In the genomic region with DNA sequence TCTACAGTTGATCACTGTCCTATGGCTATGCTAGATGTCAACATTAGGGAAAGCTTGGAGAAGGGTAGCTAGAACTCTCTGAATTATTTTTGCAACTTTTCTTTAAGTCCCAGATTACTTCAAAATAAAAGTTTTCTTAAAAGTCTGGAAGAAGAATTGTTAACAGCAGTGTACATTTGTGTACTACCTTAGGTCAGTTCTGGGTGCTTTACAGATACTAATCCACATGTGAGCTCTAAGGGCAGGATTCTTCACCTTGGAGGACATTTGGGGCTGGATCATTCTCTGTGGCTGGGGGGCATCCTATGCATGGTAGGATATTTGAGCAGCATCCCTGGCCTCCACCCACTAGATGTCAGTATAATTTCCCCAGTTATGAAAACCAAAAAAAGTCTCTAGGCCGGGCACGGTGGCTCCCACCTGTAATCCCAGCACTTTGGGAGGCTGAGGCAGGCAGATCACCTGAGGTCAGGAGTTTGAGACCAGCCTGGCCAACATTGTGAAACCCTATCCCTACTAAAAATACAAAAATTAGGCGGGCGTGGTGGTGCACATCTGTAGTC, we compare ENCODE assay signal across 10 cellular contexts. TPM values are rescaled to one million over a fixed set of nuclear protein-coding genes. Genes with fewer than 3 reads are reported as not detected.
DNase-seq lines count a peak whose midpoint lies in the region; ATAC-seq lines count a peak whose summit lies in the region.
"Had no signal": no experiment of that assay in that cellular context is flagged by ENCODE, and none has a peak within 500 bp of the region (broad histone marks: within the 10 kb centered on the region; RNA-seq: fewer than 3 reads in every experiment).

No MANE protein-coding gene starts in this region.

- H4K8ac ChIP-seq in mesendoderm (ENCODE audit: low read depth, low read length): no peak overlapping the region

- H3K4ac ChIP-seq in mesendoderm (ENCODE audit: low read depth, low read length): no peak overlapping the region

- no peak overlapping the region for H3K4me3 Mint-ChIP-seq in activated CD4-positive, alpha-beta T cell treated with anti-CD3 and anti-CD28 coated beads, Interleukin-2, amount 10 ng/mL, durations not matched to agents 24 days and 14 days
- H3K4me3 Mint-ChIP-seq in activated CD4-positive, alpha-beta memory T cell treated with anti-CD3 and anti-CD28 coated beads for 36 hours: no peak overlapping the region

- no peak overlapping the region for H3K23ac ChIP-seq in mesendoderm (ENCODE audit: low read length)

- no peak overlapping the region for H3K4me3 ChIP-seq in mesendoderm (ENCODE audit: low read length)
- H3K4me3 ChIP-seq in aorta (ENCODE audit: low read length in 2 of 2): no peak overlapping the region

- H3K27ac ChIP-seq in mesendoderm (ENCODE audit: low read depth, low read length) (no peak overlapping the region), aorta (ENCODE audit: low read depth in 1 of 2, low read length in 2 of 2) (no peak overlapping the region)

- H3K18ac ChIP-seq in mesendoderm (ENCODE audit: low read length): no peak overlapping the region

- H3K79me1 ChIP-seq in mesendoderm (ENCODE audit: low read length): no peaks in the 10 kb centered on the region

- H3K4me2 ChIP-seq in mesendoderm (ENCODE audit: low read length): no peak overlapping the region

- H3K4me1 ChIP-seq in mesendoderm (ENCODE audit: control insufficient read depth, low read depth, low read length) (no peaks in the 10 kb centered on the region), aorta (ENCODE audit: control insufficient read depth in 1 of 2, insufficient read depth in 2 of 2, low read length in 2 of 2) (no peaks in the 10 kb centered on the region)

- no peaks in the 10 kb centered on the region for H3K79me2 ChIP-seq in mesendoderm (ENCODE audit: control insufficient read depth, insufficient read depth, low read length)

- no CpG with 5 or more reads among the region's 4 CpGs for WGBS in mesendoderm (ENCODE audit: extremely low coverage, insufficient coverage, low lambda C conversion rate)
- whole genome bisulfite sequencing in aorta, 2 donors: 71 to 74% methylated on average over 4 of the region's 4 CpGs

- peak; percentile 75 for DNase-seq in activated CD4-positive, alpha-beta T cell treated with anti-CD3 and anti-CD28 coated beads, Interleukin-2, amount 10 ng/mL, durations not matched to agents 24 days and 14 days
- DNase-seq in activated CD4-positive, alpha-beta T cell treated with anti-CD3 and anti-CD28 coated beads for 4 hours: no peak
- peak; percentile 44 for DNase-seq in HuH-7 (ENCODE audit: low spot score)
- DNase-seq in activated CD4-positive, alpha-beta memory T cell treated with anti-CD3 and anti-CD28 coated beads for 36 hours: peak; percentile 57
- DNase-seq in mesendoderm: peak; percentile 47
- no peak for DNase-seq in AG08396 (ENCODE audit: low spot score)
- no peak for DNase-seq in aorta
- DNase-seq: DMS79 treated with DMSO at 0.1 percent for 48 hours had no signal

- H3K4me1 Mint-ChIP-seq in activated CD4-positive, alpha-beta T cell treated with anti-CD3 and anti-CD28 coated beads, Interleukin-2, amount 10 ng/mL, durations not matched to agents 24 days and 14 days: peaks cover 15% of the 10 kb centered on the region
- peaks cover 23% of the 10 kb centered on the region for H3K4me1 Mint-ChIP-seq in activated CD4-positive, alpha-beta memory T cell treated with anti-CD3 and anti-CD28 coated beads for 36 hours (ENCODE audit: low read depth)

- ATAC-seq in HG03439 (IDR thresholded peaks at IDR 0.05; ENCODE audit: unreplicated experiment): no peak
- no peak for ATAC-seq in aorta (ENCODE audit: low FRiP score)

- H3K9me3 Mint-ChIP-seq in activated CD4-positive, alpha-beta T cell treated with anti-CD3 and anti-CD28 coated beads, Interleukin-2, amount 10 ng/mL, durations not matched to agents 24 days and 14 days: no peaks in the 10 kb centered on the region
- no peaks in the 10 kb centered on the region for H3K9me3 Mint-ChIP-seq in activated CD4-positive, alpha-beta memory T cell treated with anti-CD3 and anti-CD28 coated beads for 36 hours

- H3K27me3 ChIP-seq in mesendoderm (ENCODE audit: insufficient read depth, low read length, poor library complexity) (no peaks in the 10 kb centered on the region), aorta (ENCODE audit: control insufficient read depth in 1 of 2, insufficient read depth in 2 of 2, low read length in 1 of 2) (no peaks in the 10 kb centered on the region)

- H3K9me3 ChIP-seq in aorta (ENCODE audit: control insufficient read depth, low read length): no peaks in the 10 kb centered on the region

- peaks cover 1% of the 10 kb centered on the region for H3K36me3 Mint-ChIP-seq in activated CD4-positive, alpha-beta T cell treated with anti-CD3 and anti-CD28 coated beads, Interleukin-2, amount 10 ng/mL, durations not matched to agents 24 days and 14 days (ENCODE audit: low read depth)
- peaks cover 3% of the 10 kb centered on the region for H3K36me3 Mint-ChIP-seq in activated CD4-positive, alpha-beta memory T cell treated with anti-CD3 and anti-CD28 coated beads for 36 hours

- H3K36me3 ChIP-seq in mesendoderm (ENCODE audit: control insufficient read depth, insufficient read depth, low read length): no peaks in the 10 kb centered on the region
- H3K36me3 ChIP-seq in aorta (ENCODE audit: control insufficient read depth in 1 of 2, insufficient read depth in 2 of 2, low read length in 1 of 2): no peaks in the 10 kb centered on the region

- no peak overlapping the region for H2BK120ac ChIP-seq in mesendoderm (ENCODE audit: low read depth, low read length)

- no peak overlapping the region for H2BK5ac ChIP-seq in mesendoderm (ENCODE audit: low read length)

- H2AK5ac ChIP-seq in mesendoderm (ENCODE audit: low read length): no peak overlapping the region

- H3K56ac ChIP-seq in mesendoderm (ENCODE audit: low read length): no peak overlapping the region

- H4K5ac ChIP-seq in mesendoderm (ENCODE audit: low read length): no peak overlapping the region

- H3K27me3 Mint-ChIP-seq in activated CD4-positive, alpha-beta T cell treated with anti-CD3 and anti-CD28 coated beads, Interleukin-2, amount 10 ng/mL, durations not matched to agents 24 days and 14 days: no peaks in the 10 kb centered on the region
- no peaks in the 10 kb centered on the region for H3K27me3 Mint-ChIP-seq in activated CD4-positive, alpha-beta memory T cell treated with anti-CD3 and anti-CD28 coated beads for 36 hours

- H3K27ac Mint-ChIP-seq in activated CD4-positive, alpha-beta T cell treated with anti-CD3 and anti-CD28 coated beads, Interleukin-2, amount 10 ng/mL, durations not matched to agents 24 days and 14 days: no peak overlapping the region
- H3K27ac Mint-ChIP-seq in activated CD4-positive, alpha-beta memory T cell treated with anti-CD3 and anti-CD28 coated beads for 36 hours: no peak overlapping the region
- H3K27ac Mint-ChIP-seq: brain had no signal

- POLR2A ChIA-PET in activated CD4-positive, alpha-beta memory T cell treated with anti-CD3 and anti-CD28 coated beads for 36 hours (lab: Charles Lee): interaction anchor here (0.6 kb wide), 1 partner anchor 746 kb away, joined by 3 read pairs; no protein-coding TSS in a partner anchor

- CTCF ChIA-PET in activated CD4-positive, alpha-beta memory T cell treated with anti-CD3 and anti-CD28 coated beads for 36 hours (lab: Charles Lee): interaction anchor here (0.6 to 3.8 kb wide), 17 partner anchors 8 to 445 kb away, joined by 3 to 16 read pairs (median 4); partner anchors contain the start of gene IL27RA

- H3K9ac ChIP-seq in mesendoderm (ENCODE audit: low read length): no peak overlapping the region

- H2BK15ac ChIP-seq in mesendoderm (replicated peaks; ENCODE audit: low read depth): no peak overlapping the region

- intact Hi-C loops in activated CD4-positive, alpha-beta T cell treated with anti-CD3 and anti-CD28 coated beads, Interleukin-2, amount 10 ng/mL, durations not matched to agents 24 days and 14 days (cut with micrococcal nuclease): no loop called here
- intact Hi-C loops in activated CD4-positive, alpha-beta memory T cell treated with anti-CD3 and anti-CD28 coated beads for 36 hours (cut with micrococcal nuclease): loop anchor here (5.0 kb wide), 1 partner anchor 154 kb away; no protein-coding TSS in a partner anchor
- intact Hi-C loops in aorta (cut with DNase I): no loop called here

RNA-seq across cellular contexts. Expression of gene BRME1, which starts 2.8 kb away (rescaled TPM):
- total RNA-seq in activated CD4-positive, alpha-beta T cell treated with anti-CD3 and anti-CD28 coated beads, Interleukin-2, amount 10 ng/mL, durations not matched to agents 24 days and 14 days: 16.2 and 18.6 TPM in 2 replicates
- 1 to 10 TPM; 7.7 to 9.0 TPM for total RNA-seq in activated CD4-positive, alpha-beta memory T cell treated with anti-CD3 and anti-CD28 coated beads for 36 hours
- 2.2 TPM for polyA plus RNA-seq in mesendoderm (2013, experiment 1 of 2)
- polyA plus RNA-seq in mesendoderm (2013, experiment 2 of 2): 1.8 TPM
- 1 to 10 TPM; 2.0 to 2.3 TPM for total RNA-seq in aorta
- polyA plus RNA-seq in aorta: 1 to 10 TPM; 1.8 to 3.1 TPM

RNA-seq across cellular contexts. Expression of gene CC2D1A, which starts 2.9 kb away (rescaled TPM):
- 38.5 and 39.4 TPM in 2 replicates for total RNA-seq in activated CD4-positive, alpha-beta T cell treated with anti-CD3 and anti-CD28 coated beads, Interleukin-2, amount 10 ng/mL, durations not matched to agents 24 days and 14 days
- 10 to 100 TPM; 25.8 to 31.0 TPM for total RNA-seq in activated CD4-positive, alpha-beta memory T cell treated with anti-CD3 and anti-CD28 coated beads for 36 hours
- 12.2 TPM for polyA plus RNA-seq in mesendoderm (2013, experiment 1 of 2)
- 12.1 TPM for polyA plus RNA-seq in mesendoderm (2013, experiment 2 of 2)
- total RNA-seq in aorta: 10 to 100 TPM; 26.9 to 37.2 TPM
- polyA plus RNA-seq in aorta: 10 to 100 TPM; 22.3 to 67.6 TPM

RNA-seq across cellular contexts. Expression of gene NANOS3, which starts 26.1 kb away (rescaled TPM):
- total RNA-seq in activated CD4-positive, alpha-beta T cell treated with anti-CD3 and anti-CD28 coated beads, Interleukin-2, amount 10 ng/mL, durations not matched to agents 24 days and 14 days: 1.4 and 1.9 TPM in 2 replicates
- total RNA-seq in activated CD4-positive, alpha-beta memory T cell treated with anti-CD3 and anti-CD28 coated beads for 36 hours: 1 to 10 TPM; 1.1 to 2.7 TPM
- 1.2 TPM for polyA plus RNA-seq in mesendoderm (2013, experiment 1 of 2)
- polyA plus RNA-seq in mesendoderm (2013, experiment 2 of 2): 0.85 TPM
- total RNA-seq in aorta: 1 to 10 TPM in 1 of 2 donors, not detected in 1; 1.0 TPM
- polyA plus RNA-seq in aorta: 1 to 10 TPM in 1 of 2 donors, not detected in 1; 2.5 TPM

RNA-seq across cellular contexts. Expression of gene PODNL1, which starts 35.1 kb away (rescaled TPM):
- not detected in 2 replicates for total RNA-seq in activated CD4-positive, alpha-beta T cell treated with anti-CD3 and anti-CD28 coated beads, Interleukin-2, amount 10 ng/mL, durations not matched to agents 24 days and 14 days
- under 1 TPM; 0.34 to 0.50 TPM for total RNA-seq in activated CD4-positive, alpha-beta memory T cell treated with anti-CD3 and anti-CD28 coated beads for 36 hours
- polyA plus RNA-seq in mesendoderm (2013, experiment 1 of 2): 0.21 TPM
- polyA plus RNA-seq in mesendoderm (2013, experiment 2 of 2): 0.25 TPM
- total RNA-seq in aorta: 1 to 10 TPM; 4.3 to 9.8 TPM
- polyA plus RNA-seq in aorta: 10 to 100 TPM in 1 of 2 donors, 1 to 10 TPM in 1; 2.5 to 18.9 TPM

RNA-seq across cellular contexts. Expression of gene DCAF15, which starts 49.2 kb away (rescaled TPM):
- total RNA-seq in activated CD4-positive, alpha-beta T cell treated with anti-CD3 and anti-CD28 coated beads, Interleukin-2, amount 10 ng/mL, durations not matched to agents 24 days and 14 days: 61.5 and 63.2 TPM in 2 replicates
- 10 to 100 TPM; 67.0 to 72.0 TPM for total RNA-seq in activated CD4-positive, alpha-beta memory T cell treated with anti-CD3 and anti-CD28 coated beads for 36 hours
- 41.4 TPM for polyA plus RNA-seq in mesendoderm (2013, experiment 1 of 2)
- polyA plus RNA-seq in mesendoderm (2013, experiment 2 of 2): 40.1 TPM
- 10 to 100 TPM; 21.8 to 25.3 TPM for total RNA-seq in aorta
- polyA plus RNA-seq in aorta: 10 to 100 TPM in 1 of 2 donors, 1 to 10 TPM in 1; 8.8 to 41.4 TPM

Comparison
In these comparisons a context has a peak if more than half of its experiments do, and no peak if none do; other contexts are left out.
1. DNase-seq: peak in activated CD4-positive, alpha-beta T cell treated with anti-CD3 and anti-CD28 coated beads, Interleukin-2, amount 10 ng/mL, durations not matched to agents 24 days and 14 days (single experiment), HuH-7 (single experiment), activated CD4-positive, alpha-beta memory T cell treated with anti-CD3 and anti-CD28 coated beads for 36 hours (single experiment) and mesendoderm (single experiment); none in activated CD4-positive, alpha-beta T cell treated with anti-CD3 and anti-CD28 coated beads for 4 hours (0 of 2), AG08396 (single experiment) and aorta (0 of 2).